1 cellular context compared by ENCODE assay signal in genomic region chr1:175307160-175307559, GRCh38.
TF ChIP-seq lines count a peak whose summit lies in the region.

No MANE protein-coding gene starts in this region.

TF ChIP-seq in WTC11, 78 proteins besides CTCF, POLR2A, EP300 and RAD21 (continued from another document):
- TF ChIP-seq, protein P1, sequence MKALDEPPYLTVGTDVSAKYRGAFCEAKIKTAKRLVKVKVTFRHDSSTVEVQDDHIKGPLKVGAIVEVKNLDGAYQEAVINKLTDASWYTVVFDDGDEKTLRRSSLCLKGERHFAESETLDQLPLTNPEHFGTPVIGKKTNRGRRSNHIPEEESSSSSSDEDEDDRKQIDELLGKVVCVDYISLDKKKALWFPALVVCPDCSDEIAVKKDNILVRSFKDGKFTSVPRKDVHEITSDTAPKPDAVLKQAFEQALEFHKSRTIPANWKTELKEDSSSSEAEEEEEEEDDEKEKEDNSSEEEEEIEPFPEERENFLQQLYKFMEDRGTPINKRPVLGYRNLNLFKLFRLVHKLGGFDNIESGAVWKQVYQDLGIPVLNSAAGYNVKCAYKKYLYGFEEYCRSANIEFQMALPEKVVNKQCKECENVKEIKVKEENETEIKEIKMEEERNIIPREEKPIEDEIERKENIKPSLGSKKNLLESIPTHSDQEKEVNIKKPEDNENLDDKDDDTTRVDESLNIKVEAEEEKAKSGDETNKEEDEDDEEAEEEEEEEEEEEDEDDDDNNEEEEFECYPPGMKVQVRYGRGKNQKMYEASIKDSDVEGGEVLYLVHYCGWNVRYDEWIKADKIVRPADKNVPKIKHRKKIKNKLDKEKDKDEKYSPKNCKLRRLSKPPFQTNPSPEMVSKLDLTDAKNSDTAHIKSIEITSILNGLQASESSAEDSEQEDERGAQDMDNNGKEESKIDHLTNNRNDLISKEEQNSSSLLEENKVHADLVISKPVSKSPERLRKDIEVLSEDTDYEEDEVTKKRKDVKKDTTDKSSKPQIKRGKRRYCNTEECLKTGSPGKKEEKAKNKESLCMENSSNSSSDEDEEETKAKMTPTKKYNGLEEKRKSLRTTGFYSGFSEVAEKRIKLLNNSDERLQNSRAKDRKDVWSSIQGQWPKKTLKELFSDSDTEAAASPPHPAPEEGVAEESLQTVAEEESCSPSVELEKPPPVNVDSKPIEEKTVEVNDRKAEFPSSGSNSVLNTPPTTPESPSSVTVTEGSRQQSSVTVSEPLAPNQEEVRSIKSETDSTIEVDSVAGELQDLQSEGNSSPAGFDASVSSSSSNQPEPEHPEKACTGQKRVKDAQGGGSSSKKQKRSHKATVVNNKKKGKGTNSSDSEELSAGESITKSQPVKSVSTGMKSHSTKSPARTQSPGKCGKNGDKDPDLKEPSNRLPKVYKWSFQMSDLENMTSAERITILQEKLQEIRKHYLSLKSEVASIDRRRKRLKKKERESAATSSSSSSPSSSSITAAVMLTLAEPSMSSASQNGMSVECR (CRISPR knock-in tag; IDR thresholded peaks at IDR 0.05; ENCODE audit: borderline replicate concordance) = no peak
- TF ChIP-seq CBFB (CRISPR knock-in tag; IDR thresholded peaks at IDR 0.05; ENCODE audit: low read depth) (no peak), NR3C1 (CRISPR knock-in tag; conservative IDR thresholded peaks at IDR 0.05; ENCODE audit: low read depth) (no peak)
